2 cellular contexts compared by ENCODE assay signal in the genomic region with DNA sequence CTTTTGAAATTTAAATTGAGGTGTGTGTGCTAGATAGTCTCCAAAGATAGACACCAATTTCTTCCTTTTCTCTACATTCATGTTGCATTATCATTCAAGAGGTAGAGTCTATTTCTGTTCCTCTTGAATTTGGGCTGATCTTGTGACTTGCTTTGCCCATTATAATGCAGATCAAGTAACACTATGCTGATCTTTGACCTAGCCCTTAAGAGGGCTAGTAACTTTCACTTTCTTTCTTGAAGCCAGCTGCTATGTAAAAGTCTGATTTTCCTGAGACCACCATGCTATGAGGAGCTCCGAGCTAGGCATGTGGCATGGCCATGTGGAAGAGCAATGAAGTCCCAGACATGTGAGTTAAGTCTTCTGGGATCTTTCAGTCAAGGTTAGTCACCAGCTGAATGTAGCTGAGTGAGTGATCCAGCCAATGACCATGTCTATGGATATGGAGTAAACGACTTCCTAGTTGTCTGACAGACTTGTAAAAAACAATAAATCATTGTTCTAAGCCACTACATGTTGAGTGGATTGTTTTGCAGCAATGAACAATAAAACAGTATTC.
TF ChIP-seq lines count a peak whose summit lies in the region.

No MANE protein-coding gene starts in this region.

TF ChIP-seq in HepG2, 621 proteins besides CTCF, POLR2A, EP300 and RAD21:
- TF ChIP-seq RXRB (CRISPR knock-in tag; IDR thresholded peaks at IDR 0.05; ENCODE audit: borderline replicate concordance) (no peak), ZNF780A (CRISPR knock-in tag; IDR thresholded peaks at IDR 0.05) (no peak), JARID2 (CRISPR knock-in tag; IDR thresholded peaks at IDR 0.05; ENCODE audit: insufficient replicate concordance) (no peak), ZFP41 (CRISPR knock-in tag; IDR thresholded peaks at IDR 0.05; ENCODE audit: borderline replicate concordance) (no peak), AHR (CRISPR knock-in tag; IDR thresholded peaks at IDR 0.05) (no peak), MED13 (CRISPR knock-in tag; IDR thresholded peaks at IDR 0.05) (no peak), ZNF367 (CRISPR knock-in tag; IDR thresholded peaks at IDR 0.05; ENCODE audit: borderline replicate concordance) (no peak)
- TF ChIP-seq, protein P1, sequence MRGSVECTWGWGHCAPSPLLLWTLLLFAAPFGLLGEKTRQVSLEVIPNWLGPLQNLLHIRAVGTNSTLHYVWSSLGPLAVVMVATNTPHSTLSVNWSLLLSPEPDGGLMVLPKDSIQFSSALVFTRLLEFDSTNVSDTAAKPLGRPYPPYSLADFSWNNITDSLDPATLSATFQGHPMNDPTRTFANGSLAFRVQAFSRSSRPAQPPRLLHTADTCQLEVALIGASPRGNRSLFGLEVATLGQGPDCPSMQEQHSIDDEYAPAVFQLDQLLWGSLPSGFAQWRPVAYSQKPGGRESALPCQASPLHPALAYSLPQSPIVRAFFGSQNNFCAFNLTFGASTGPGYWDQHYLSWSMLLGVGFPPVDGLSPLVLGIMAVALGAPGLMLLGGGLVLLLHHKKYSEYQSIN (CRISPR knock-in tag; IDR thresholded peaks at IDR 0.05; ENCODE audit: borderline replicate concordance) = no peak
- TF ChIP-seq, protein P2, sequence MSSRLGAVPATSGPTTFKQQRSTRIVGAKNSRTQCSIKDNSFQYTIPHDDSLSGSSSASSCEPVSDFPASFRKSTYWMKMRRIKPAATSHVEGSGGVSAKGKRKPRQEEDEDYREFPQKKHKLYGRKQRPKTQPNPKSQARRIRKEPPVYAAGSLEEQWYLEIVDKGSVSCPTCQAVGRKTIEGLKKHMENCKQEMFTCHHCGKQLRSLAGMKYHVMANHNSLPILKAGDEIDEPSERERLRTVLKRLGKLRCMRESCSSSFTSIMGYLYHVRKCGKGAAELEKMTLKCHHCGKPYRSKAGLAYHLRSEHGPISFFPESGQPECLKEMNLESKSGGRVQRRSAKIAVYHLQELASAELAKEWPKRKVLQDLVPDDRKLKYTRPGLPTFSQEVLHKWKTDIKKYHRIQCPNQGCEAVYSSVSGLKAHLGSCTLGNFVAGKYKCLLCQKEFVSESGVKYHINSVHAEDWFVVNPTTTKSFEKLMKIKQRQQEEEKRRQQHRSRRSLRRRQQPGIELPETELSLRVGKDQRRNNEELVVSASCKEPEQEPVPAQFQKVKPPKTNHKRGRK (CRISPR knock-in tag; IDR thresholded peaks at IDR 0.05) = no peak
- TF ChIP-seq, protein P3, sequence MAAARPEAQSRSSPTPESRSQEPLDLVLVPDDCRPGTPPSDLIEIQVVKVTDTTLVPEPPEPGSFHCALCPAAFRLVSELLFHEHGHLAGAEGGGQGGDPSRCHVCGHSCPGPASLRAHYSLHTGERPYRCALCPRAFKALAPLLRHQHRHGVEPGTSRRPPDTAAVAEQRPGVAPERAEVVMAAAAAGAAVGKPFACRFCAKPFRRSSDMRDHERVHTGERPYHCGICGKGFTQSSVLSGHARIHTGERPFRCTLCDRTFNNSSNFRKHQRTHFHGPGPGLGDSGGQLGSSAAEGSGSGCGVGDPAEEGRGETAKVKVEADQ (CRISPR knock-in tag; IDR thresholded peaks at IDR 0.05; ENCODE audit: borderline replicate concordance) = no peak
- TF ChIP-seq, protein P4, sequence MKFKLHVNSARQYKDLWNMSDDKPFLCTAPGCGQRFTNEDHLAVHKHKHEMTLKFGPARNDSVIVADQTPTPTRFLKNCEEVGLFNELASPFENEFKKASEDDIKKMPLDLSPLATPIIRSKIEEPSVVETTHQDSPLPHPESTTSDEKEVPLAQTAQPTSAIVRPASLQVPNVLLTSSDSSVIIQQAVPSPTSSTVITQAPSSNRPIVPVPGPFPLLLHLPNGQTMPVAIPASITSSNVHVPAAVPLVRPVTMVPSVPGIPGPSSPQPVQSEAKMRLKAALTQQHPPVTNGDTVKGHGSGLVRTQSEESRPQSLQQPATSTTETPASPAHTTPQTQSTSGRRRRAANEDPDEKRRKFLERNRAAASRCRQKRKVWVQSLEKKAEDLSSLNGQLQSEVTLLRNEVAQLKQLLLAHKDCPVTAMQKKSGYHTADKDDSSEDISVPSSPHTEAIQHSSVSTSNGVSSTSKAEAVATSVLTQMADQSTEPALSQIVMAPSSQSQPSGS (CRISPR knock-in tag; IDR thresholded peaks at IDR 0.05) = no peak

TF ChIP-seq in SK-N-SH, 30 proteins besides CTCF, POLR2A, EP300 and RAD21:
- no peak for TF ChIP-seq MXI1 (IDR thresholded peaks at IDR 0.05; ENCODE audit: low read depth, low read length)
- no peak for TF ChIP-seq CHD2 (IDR thresholded peaks at IDR 0.05; ENCODE audit: low read length, partially characterized antibody)
- TF ChIP-seq, protein P5, sequence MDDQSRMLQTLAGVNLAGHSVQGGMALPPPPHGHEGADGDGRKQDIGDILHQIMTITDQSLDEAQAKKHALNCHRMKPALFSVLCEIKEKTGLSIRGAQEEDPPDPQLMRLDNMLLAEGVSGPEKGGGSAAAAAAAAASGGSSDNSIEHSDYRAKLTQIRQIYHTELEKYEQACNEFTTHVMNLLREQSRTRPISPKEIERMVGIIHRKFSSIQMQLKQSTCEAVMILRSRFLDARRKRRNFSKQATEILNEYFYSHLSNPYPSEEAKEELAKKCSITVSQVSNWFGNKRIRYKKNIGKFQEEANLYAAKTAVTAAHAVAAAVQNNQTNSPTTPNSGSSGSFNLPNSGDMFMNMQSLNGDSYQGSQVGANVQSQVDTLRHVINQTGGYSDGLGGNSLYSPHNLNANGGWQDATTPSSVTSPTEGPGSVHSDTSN (IDR thresholded peaks at IDR 0.05) = no peak
- TF ChIP-seq POLR2AphosphoS5 (IDR thresholded peaks at IDR 0.05; ENCODE audit: low read depth, low read length) = no peak
- TF ChIP-seq, protein P6, sequence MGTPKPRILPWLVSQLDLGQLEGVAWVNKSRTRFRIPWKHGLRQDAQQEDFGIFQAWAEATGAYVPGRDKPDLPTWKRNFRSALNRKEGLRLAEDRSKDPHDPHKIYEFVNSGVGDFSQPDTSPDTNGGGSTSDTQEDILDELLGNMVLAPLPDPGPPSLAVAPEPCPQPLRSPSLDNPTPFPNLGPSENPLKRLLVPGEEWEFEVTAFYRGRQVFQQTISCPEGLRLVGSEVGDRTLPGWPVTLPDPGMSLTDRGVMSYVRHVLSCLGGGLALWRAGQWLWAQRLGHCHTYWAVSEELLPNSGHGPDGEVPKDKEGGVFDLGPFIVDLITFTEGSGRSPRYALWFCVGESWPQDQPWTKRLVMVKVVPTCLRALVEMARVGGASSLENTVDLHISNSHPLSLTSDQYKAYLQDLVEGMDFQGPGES (IDR thresholded peaks at IDR 0.05; ENCODE audit: low read depth, low read length) = no peak
- TF ChIP-seq, protein P7, sequence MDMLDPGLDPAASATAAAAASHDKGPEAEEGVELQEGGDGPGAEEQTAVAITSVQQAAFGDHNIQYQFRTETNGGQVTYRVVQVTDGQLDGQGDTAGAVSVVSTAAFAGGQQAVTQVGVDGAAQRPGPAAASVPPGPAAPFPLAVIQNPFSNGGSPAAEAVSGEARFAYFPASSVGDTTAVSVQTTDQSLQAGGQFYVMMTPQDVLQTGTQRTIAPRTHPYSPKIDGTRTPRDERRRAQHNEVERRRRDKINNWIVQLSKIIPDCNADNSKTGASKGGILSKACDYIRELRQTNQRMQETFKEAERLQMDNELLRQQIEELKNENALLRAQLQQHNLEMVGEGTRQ (IDR thresholded peaks at IDR 0.05; ENCODE audit: borderline replicate concordance, low read depth, low read length) = no peak
- TF ChIP-seq SMC3 (IDR thresholded peaks at IDR 0.05; ENCODE audit: low read depth, low read length) = no peak
- no peak for TF ChIP-seq RXRA (IDR thresholded peaks at IDR 0.05; ENCODE audit: borderline replicate concordance, low read depth)
- TF ChIP-seq, protein P8, sequence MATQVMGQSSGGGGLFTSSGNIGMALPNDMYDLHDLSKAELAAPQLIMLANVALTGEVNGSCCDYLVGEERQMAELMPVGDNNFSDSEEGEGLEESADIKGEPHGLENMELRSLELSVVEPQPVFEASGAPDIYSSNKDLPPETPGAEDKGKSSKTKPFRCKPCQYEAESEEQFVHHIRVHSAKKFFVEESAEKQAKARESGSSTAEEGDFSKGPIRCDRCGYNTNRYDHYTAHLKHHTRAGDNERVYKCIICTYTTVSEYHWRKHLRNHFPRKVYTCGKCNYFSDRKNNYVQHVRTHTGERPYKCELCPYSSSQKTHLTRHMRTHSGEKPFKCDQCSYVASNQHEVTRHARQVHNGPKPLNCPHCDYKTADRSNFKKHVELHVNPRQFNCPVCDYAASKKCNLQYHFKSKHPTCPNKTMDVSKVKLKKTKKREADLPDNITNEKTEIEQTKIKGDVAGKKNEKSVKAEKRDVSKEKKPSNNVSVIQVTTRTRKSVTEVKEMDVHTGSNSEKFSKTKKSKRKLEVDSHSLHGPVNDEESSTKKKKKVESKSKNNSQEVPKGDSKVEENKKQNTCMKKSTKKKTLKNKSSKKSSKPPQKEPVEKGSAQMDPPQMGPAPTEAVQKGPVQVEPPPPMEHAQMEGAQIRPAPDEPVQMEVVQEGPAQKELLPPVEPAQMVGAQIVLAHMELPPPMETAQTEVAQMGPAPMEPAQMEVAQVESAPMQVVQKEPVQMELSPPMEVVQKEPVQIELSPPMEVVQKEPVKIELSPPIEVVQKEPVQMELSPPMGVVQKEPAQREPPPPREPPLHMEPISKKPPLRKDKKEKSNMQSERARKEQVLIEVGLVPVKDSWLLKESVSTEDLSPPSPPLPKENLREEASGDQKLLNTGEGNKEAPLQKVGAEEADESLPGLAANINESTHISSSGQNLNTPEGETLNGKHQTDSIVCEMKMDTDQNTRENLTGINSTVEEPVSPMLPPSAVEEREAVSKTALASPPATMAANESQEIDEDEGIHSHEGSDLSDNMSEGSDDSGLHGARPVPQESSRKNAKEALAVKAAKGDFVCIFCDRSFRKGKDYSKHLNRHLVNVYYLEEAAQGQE (IDR thresholded peaks at IDR 0.05; ENCODE audit: low read depth, low read length) = no peak
- no peak for TF ChIP-seq MEF2A (IDR thresholded peaks at IDR 0.05; ENCODE audit: borderline replicate concordance, low read depth)
- no peak for TF ChIP-seq JUND (IDR thresholded peaks at IDR 0.05)
